In the genomic region with DNA sequence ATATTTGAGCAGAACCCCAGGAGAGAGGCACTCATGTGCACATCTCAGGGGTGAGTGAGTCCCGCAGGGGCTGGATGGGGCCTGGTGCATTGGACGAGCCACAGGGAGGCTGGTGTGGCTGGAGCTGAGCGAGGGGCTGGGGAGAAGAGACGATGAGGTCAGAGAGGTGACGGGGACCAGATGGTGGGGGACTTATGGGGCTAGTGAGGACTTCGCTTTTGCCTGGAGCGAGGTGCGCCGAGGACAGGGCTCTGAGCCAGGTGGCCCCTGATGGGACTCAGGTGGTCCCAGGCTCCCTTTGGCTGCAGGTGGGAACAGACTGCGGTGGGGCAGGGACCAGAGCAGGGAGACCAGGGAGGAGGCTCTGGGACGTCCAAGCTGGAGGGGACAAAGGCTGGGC, we compare ENCODE assay signal across 17 cellular contexts. TPM values are rescaled to one million over a fixed set of nuclear protein-coding genes. Genes with fewer than 3 reads are reported as not detected.
DNase-seq lines count a peak whose midpoint lies in the region; ATAC-seq, FAIRE-seq and TF ChIP-seq lines count a peak whose summit lies in the region.
"Had no signal": no experiment of that assay in that cellular context is flagged by ENCODE, and none has a peak within 500 bp of the region (broad histone marks: within the 10 kb centered on the region; RNA-seq: fewer than 3 reads in every experiment).

No MANE protein-coding gene starts in this region.

- H3K4me3 Mint-ChIP-seq in MCF 10A (ENCODE audit: unreplicated experiment) = no peak overlapping the region
- H3K4me3 Mint-ChIP-seq in neural progenitor cell = peak overlapping the region; percentile 16
- no peak overlapping the region for H3K4me3 Mint-ChIP-seq in activated T-helper 1 cell treated with anti-CD3 and anti-CD28 coated beads, Interleukin-12 subunit alpha, Interleukin-12 subunit beta, Interleukin-2, Interleukin-4 antibody, amounts not matched to agents 30 ng/mL and 10 ng/mL and 1 ng/mL, durations not matched to agents 14 hours and 24 hours and 36 hours
- H3K4me3 Mint-ChIP-seq: CD4-positive, alpha-beta T cell had no signal

- H3K23ac ChIP-seq in H1 (ENCODE audit: insufficient read length) = no peak overlapping the region

- CTCF ChIA-PET in MCF 10A (lab: Yijun Ruan, JAX) (interaction anchor here (0.7 to 3.4 kb wide), 5 partner anchors 10 to 44 kb away, joined by 3 to 16 read pairs (median 3); a partner anchor contains a TSS), H1 (lab: Charles Lee; ENCODE audit: partially characterized antibody) (interaction anchor here (0.6 to 1.0 kb wide), 4 partner anchors 25 to 91 kb away, joined by 3 read pairs; no protein-coding TSS in a partner anchor)

- FAIRE-seq in H1 (lab: Jason Lieb, UNC) = no peak
- FAIRE-seq: GM19239, HTR-8/SVneo had no signal

- BruUV-seq in MCF 10A (replicated peaks; lab: Mats Ljungman, UMichigan) = no TSS peak

- H3K9me3 Mint-ChIP-seq in MCF 10A (ENCODE audit: unreplicated experiment) (no peaks in the 10 kb centered on the region), neural progenitor cell (peaks cover 3% of the 10 kb centered on the region)
- H3K9me3 Mint-ChIP-seq in activated T-helper 1 cell treated with anti-CD3 and anti-CD28 coated beads, Interleukin-12 subunit alpha, Interleukin-12 subunit beta, Interleukin-2, Interleukin-4 antibody, amounts not matched to agents 30 ng/mL and 10 ng/mL and 1 ng/mL, durations not matched to agents 14 hours and 24 hours and 36 hours = peaks cover 6% of the 10 kb centered on the region
- H3K9me3 Mint-ChIP-seq: CD4-positive, alpha-beta T cell had no signal

- H3K27ac ChIP-seq in H1 (ENCODE audit: low read depth, low read length) (no peak overlapping the region), neural progenitor cell (no peak overlapping the region), tibial nerve (peak overlapping the region; percentile 74 to 99 (median 93))
- H3K27ac ChIP-seq: GM23248 had no signal

- no peak overlapping the region for H2BK5ac ChIP-seq in H1 (ENCODE audit: low read depth, low read length)

- H3K9me3 ChIP-seq in H1 (ENCODE audit: insufficient read depth in 2 of 2, low read depth in 1 of 2, low read length in 1 of 2) (no peaks in the 10 kb centered on the region), neural progenitor cell (ENCODE audit: low read depth) (no peaks in the 10 kb centered on the region), tibial nerve (no peaks in the 10 kb centered on the region)

- peaks cover 7% of the 10 kb centered on the region; the same call in 1 of the 2 replicates for H3K23me2 ChIP-seq in H1 (ENCODE audit: low read depth, low read length)

- H3K4me1 ChIP-seq in H1 (replicated peaks in 1 of 4; ENCODE audit: control insufficient read depth in 3 of 4, insufficient read depth in 4 of 4, low read length in 3 of 4) = peaks cover 0 to 8% (median 2%) of the 10 kb centered on the region in 4 experiments; a peak in 3 of 7 replicates
- H3K4me1 ChIP-seq in neural progenitor cell = peaks cover 4% of the 10 kb centered on the region
- H3K4me1 ChIP-seq in tibial nerve = peaks cover 0 to 69% (median 17%) of the 10 kb centered on the region in 4 donors

- H3K27ac Mint-ChIP-seq in MCF 10A (ENCODE audit: low read depth, unreplicated experiment) (peak overlapping the region; percentile 82), neural progenitor cell (no peak overlapping the region)
- no peak overlapping the region for H3K27ac Mint-ChIP-seq in activated T-helper 1 cell treated with anti-CD3 and anti-CD28 coated beads, Interleukin-12 subunit alpha, Interleukin-12 subunit beta, Interleukin-2, Interleukin-4 antibody, amounts not matched to agents 30 ng/mL and 10 ng/mL and 1 ng/mL, durations not matched to agents 14 hours and 24 hours and 36 hours
- H3K27ac Mint-ChIP-seq: CD4-positive, alpha-beta T cell had no signal

- ATAC-seq in HG03095 (IDR thresholded peaks at IDR 0.05; ENCODE audit: unreplicated experiment) = no peak

- no peak overlapping the region for H2AFZ ChIP-seq in H1 (ENCODE audit: low read length)
- no peak overlapping the region for H2AFZ ChIP-seq in neural progenitor cell (replicated peaks)
- H2AFZ ChIP-seq: GM23248 had no signal

- POLR2A ChIA-PET in MCF 10A (lab: Yijun Ruan, JAX) = interaction anchor here (0.7 to 7.1 kb wide), 5 partner anchors 11 to 66 kb away, joined by 3 to 40 read pairs (median 3); no protein-coding TSS in a partner anchor
- POLR2A ChIA-PET in H1 (lab: Charles Lee; ENCODE audit: partially characterized antibody) = no interaction called here

- H3K27me3 ChIP-seq in H1 (replicated peaks in 1 of 4; ENCODE audit: control insufficient read depth in 3 of 4, extremely low read depth in 1 of 4, insufficient read depth in 3 of 4, low read length in 3 of 4) (no peaks in the 10 kb centered on the region; a peak in 1 of 7 replicates), neural progenitor cell (no peaks in the 10 kb centered on the region), tibial nerve (no peaks in the 10 kb centered on the region)

- no peak for TF ChIP-seq EP300 in H1 (IDR thresholded peaks at IDR 0.05; ENCODE audit: borderline replicate concordance in 1 of 2, low read depth in 2 of 2, low read length in 2 of 2)
- TF ChIP-seq EP300 in tibial nerve (IDR thresholded peaks at IDR 0.05) = no peak

- H3K4me1 Mint-ChIP-seq in MCF 10A (ENCODE audit: insufficient read depth, unreplicated experiment) (peaks cover 21% of the 10 kb centered on the region), neural progenitor cell (peaks cover 8% of the 10 kb centered on the region)
- H3K4me1 Mint-ChIP-seq in activated T-helper 1 cell treated with anti-CD3 and anti-CD28 coated beads, Interleukin-12 subunit alpha, Interleukin-12 subunit beta, Interleukin-2, Interleukin-4 antibody, amounts not matched to agents 30 ng/mL and 10 ng/mL and 1 ng/mL, durations not matched to agents 14 hours and 24 hours and 36 hours (ENCODE audit: low read depth) = peaks cover 14% of the 10 kb centered on the region

- no peak overlapping the region for H4K5ac ChIP-seq in H1 (ENCODE audit: insufficient read length, low read depth, low read length)

- intact Hi-C loops in MCF 10A (cut with micrococcal nuclease) = no loop called here
- intact Hi-C loops in activated T-helper 1 cell treated with anti-CD3 and anti-CD28 coated beads, Interleukin-12 subunit alpha, Interleukin-12 subunit beta, Interleukin-2, Interleukin-4 antibody, amounts not matched to agents 30 ng/mL and 10 ng/mL and 1 ng/mL, durations not matched to agents 14 hours and 24 hours and 36 hours (cut with micrococcal nuclease) = no loop called here

- H4K8ac ChIP-seq in H1 (ENCODE audit: extremely low read depth, insufficient read depth, low read length) = no peak overlapping the region

- H3F3A ChIP-seq in neural progenitor cell (ENCODE audit: low read depth) = peaks cover 7% of the 10 kb centered on the region

- H3K36me3 Mint-ChIP-seq in MCF 10A (ENCODE audit: insufficient read depth, unreplicated experiment) = no peaks in the 10 kb centered on the region
- H3K36me3 Mint-ChIP-seq in neural progenitor cell = no peaks in the 10 kb centered on the region
- H3K36me3 Mint-ChIP-seq in activated T-helper 1 cell treated with anti-CD3 and anti-CD28 coated beads, Interleukin-12 subunit alpha, Interleukin-12 subunit beta, Interleukin-2, Interleukin-4 antibody, amounts not matched to agents 30 ng/mL and 10 ng/mL and 1 ng/mL, durations not matched to agents 14 hours and 24 hours and 36 hours (ENCODE audit: low read depth) = no peaks in the 10 kb centered on the region

- H3K14ac ChIP-seq in H1 (ENCODE audit: insufficient read length) = no peak overlapping the region

- no peak overlapping the region for H3K56ac ChIP-seq in H1 (replicated peaks; ENCODE audit: insufficient read length, low read depth, low read length)

- no peak overlapping the region for H2BK120ac ChIP-seq in H1 (replicated peaks; ENCODE audit: low read depth, low read length)

- H2BK15ac ChIP-seq in H1 (ENCODE audit: low read length) = no peak overlapping the region

- no peaks in the 10 kb centered on the region for H3K36me3 ChIP-seq in H1 (ENCODE audit: control insufficient read depth in 2 of 4, insufficient read depth in 4 of 4, low read length in 3 of 4)
- no peaks in the 10 kb centered on the region for H3K36me3 ChIP-seq in neural progenitor cell
- no peaks in the 10 kb centered on the region for H3K36me3 ChIP-seq in tibial nerve

- no peak overlapping the region for H2BK20ac ChIP-seq in H1 (ENCODE audit: low read length)

- H3K4me2 ChIP-seq in H1 (ENCODE audit: insufficient read depth in 1 of 2, low read depth in 2 of 2, low read length in 2 of 2) (no peak overlapping the region), neural progenitor cell (no peak overlapping the region)

- no peaks in the 10 kb centered on the region for H3K79me1 ChIP-seq in H1 (ENCODE audit: low read depth, low read length)

- DNase-seq in MCF 10A (ENCODE audit: unreplicated experiment) (no peak), H1 (ENCODE audit: low read depth in 1 of 2, low spot score in 2 of 2) (no peak), neural progenitor cell (ENCODE audit: low spot score) (no peak), tibial nerve (ENCODE audit: low spot score in 2 of 2) (no peak), NCI-H146 treated with DMSO at 0.1 percent for 48 hours (lab: John Stamatoyannopoulos, UW; ENCODE audit: unreplicated experiment) (no peak)
- DNase-seq in activated T-helper 1 cell treated with anti-CD3 and anti-CD28 coated beads, Interleukin-12 subunit alpha, Interleukin-12 subunit beta, Interleukin-2, Interleukin-4 antibody, amounts not matched to agents 30 ng/mL and 10 ng/mL and 1 ng/mL, durations not matched to agents 14 hours and 24 hours and 36 hours (ENCODE audit: low spot score) = no peak
- DNase-seq: ACHN; CD4-positive, alpha-beta T cell; DND-41; GDM1; GM23248; NCI-H146; NCI-H2107; NCI-H69 had no signal

- H3K27me3 Mint-ChIP-seq in MCF 10A (ENCODE audit: insufficient read depth, unreplicated experiment) (no peaks in the 10 kb centered on the region), neural progenitor cell (ENCODE audit: insufficient read depth, low read depth) (peaks cover 5% of the 10 kb centered on the region)
- peaks cover 3% of the 10 kb centered on the region for H3K27me3 Mint-ChIP-seq in activated T-helper 1 cell treated with anti-CD3 and anti-CD28 coated beads, Interleukin-12 subunit alpha, Interleukin-12 subunit beta, Interleukin-2, Interleukin-4 antibody, amounts not matched to agents 30 ng/mL and 10 ng/mL and 1 ng/mL, durations not matched to agents 14 hours and 24 hours and 36 hours (ENCODE audit: insufficient read depth)
- H3K27me3 Mint-ChIP-seq: CD4-positive, alpha-beta T cell had no signal

- no peak overlapping the region for H2BK12ac ChIP-seq in H1 (ENCODE audit: low read depth, low read length)

- 83% methylated on average over 11 of the region's 11 CpGs; no CpG with 5 or more reads in 1 of the 2 experiments for WGBS in H1 (ENCODE audit: extremely low coverage in 1 of 2, insufficient coverage in 1 of 2, insufficient read length in 1 of 2, insufficient replicate concordance in 2 of 2, low coverage in 1 of 2, low lambda C conversion rate in 2 of 2, missing lambda C conversion rate in 1 of 2), 2 experiments
- 72 to 74% methylated on average over 11 of the region's 11 CpGs for WGBS in tibial nerve, 2 donors

- H3K4me3 ChIP-seq in H1 (ENCODE audit: extremely low read depth in 1 of 4, insufficient read depth in 2 of 4, low read depth in 3 of 4, low read length in 4 of 4) (no peak overlapping the region), neural progenitor cell (no peak overlapping the region), tibial nerve (no peak overlapping the region)
- H3K4me3 ChIP-seq: GM23248 had no signal

- H2AK5ac ChIP-seq in H1 (ENCODE audit: low read depth, low read length) = no peak overlapping the region

- TF ChIP-seq POLR2A in H1 (IDR thresholded peaks at IDR 0.05; ENCODE audit: control extremely low read depth in 1 of 2, low read depth in 2 of 2, low read length in 2 of 2) (no peak), tibial nerve (IDR thresholded peaks at IDR 0.05) (no peak)

- no peaks in the 10 kb centered on the region for H3K79me2 ChIP-seq in H1 (ENCODE audit: control insufficient read depth in 1 of 2, insufficient read depth in 2 of 2, low read length in 2 of 2)
- no peaks in the 10 kb centered on the region for H3K79me2 ChIP-seq in neural progenitor cell (ENCODE audit: low read depth)

- H3K9ac ChIP-seq in H1 (replicated peaks in 1 of 4; ENCODE audit: extremely low read depth in 1 of 4, low read depth in 3 of 4, low read length in 3 of 4) (no peak overlapping the region), neural progenitor cell (no peak overlapping the region)
- H3K9ac ChIP-seq: GM23248 had no signal

- peak overlapping the region; percentile 54 for H4K91ac ChIP-seq in H1 (replicated peaks; ENCODE audit: insufficient read length, low read length)

- H3K18ac ChIP-seq in H1 (ENCODE audit: extremely low read depth, low read length) = no peak overlapping the region; the same call in 1 of the 2 replicates

- H3K4ac ChIP-seq in H1 (replicated peaks; ENCODE audit: insufficient read length, low read depth, low read length) = peak overlapping the region; percentile 91

- no peak for TF ChIP-seq RAD21 in H1 (IDR thresholded peaks at IDR 0.05 in 1 of 2, conservative IDR thresholded peaks at IDR 0.05 in 1 of 2; ENCODE audit: low read depth in 2 of 2, low read length in 2 of 2)

- peaks cover 0 to 7% of the 10 kb centered on the region in 2 experiments for H4K20me1 ChIP-seq in H1 (replicated peaks in 1 of 2; ENCODE audit: control insufficient read depth in 1 of 2, insufficient read depth in 2 of 2, low read length in 2 of 2)
- H4K20me1 ChIP-seq in neural progenitor cell (ENCODE audit: low read depth) = no peaks in the 10 kb centered on the region

- TF ChIP-seq CTCF in MCF 10A (IDR thresholded peaks at IDR 0.05; ENCODE audit: unreplicated experiment) (no peak), H1 (IDR thresholded peaks at IDR 0.05; ENCODE audit: control extremely low read depth in 1 of 3, insufficient read depth in 1 of 3, low read depth in 1 of 3, low read length in 3 of 3) (no peak), neural progenitor cell (IDR thresholded peaks at IDR 0.05) (no peak), tibial nerve (IDR thresholded peaks at IDR 0.05) (no peak)

RNA-seq across cellular contexts. Expression of a gene that starts 6.9 kb away (rescaled TPM):
- 4.3 and 6.9 TPM in 2 replicates for total RNA-seq in MCF 10A (2022)
- total RNA-seq in H1 (2021; fragmentation: NEBNext Ultra II Directional; extraction: Animal tissue kit (Norgen Biotek cat#: 25700)) = 0.86 TPM in 1 of 2 replicates, not detected in the other
- 0.09 and 0.33 TPM in 2 replicates for polyA plus RNA-seq in H1 (2011; rRNA removed)
- polyA plus RNA-seq in H1 (2011; cell fraction: cytosol; rRNA removed) = 0.22 TPM
- 0.66 TPM for polyA plus RNA-seq in H1 (2011; cell fraction: nucleus; rRNA removed)
- 0.41 to 0.76 TPM (median 0.57 TPM) in 3 of 4 replicates, not detected in the other for polyA plus RNA-seq in H1 (2012, experiment 1 of 2)
- not detected for polyA plus RNA-seq in H1 (2012, experiment 2 of 2)
- 0.10 TPM for polyA plus RNA-seq in H1 (2013, experiment 1 of 2)
- 0.37 TPM for polyA plus RNA-seq in H1 (2013, experiment 2 of 2)
- 1.5 TPM in 1 of 2 replicates, not detected in the other for polyA minus RNA-seq in H1 (2011; rRNA and poly(A)+ RNA removed)
- polyA minus RNA-seq in H1 (2011; cell fraction: cytosol; rRNA and poly(A)+ RNA removed) = not detected
- polyA minus RNA-seq in H1 (2011; cell fraction: nucleus; rRNA and poly(A)+ RNA removed) = not detected
- total RNA-seq in neural progenitor cell (ENCODE audit: low replicate concordance) = not detected in 2 replicates
- total RNA-seq in tibial nerve = 10 to 100 TPM; 10.8 to 33.9 (median 16.6) TPM
- total RNA-seq in activated T-helper 1 cell treated with anti-CD3 and anti-CD28 coated beads, Interleukin-12 subunit alpha, Interleukin-12 subunit beta, Interleukin-2, Interleukin-4 antibody, amounts not matched to agents 30 ng/mL and 10 ng/mL and 1 ng/mL, durations not matched to agents 14 hours and 24 hours and 36 hours = not detected in 2 replicates
- total RNA-seq: CD4-positive, alpha-beta T cell; GM23248 had no signal
- polyA plus RNA-seq: GM23248 had no signal

RNA-seq across cellular contexts. Expression of a gene that starts 26.1 kb away (rescaled TPM):
- 0.91 TPM in 1 of 2 replicates, not detected in the other for total RNA-seq in MCF 10A (2022)
- 2.0 and 2.9 TPM in 2 replicates for total RNA-seq in H1 (2021; fragmentation: NEBNext Ultra II Directional; extraction: Animal tissue kit (Norgen Biotek cat#: 25700))
- polyA plus RNA-seq in H1 (2011; rRNA removed) = 8.2 and 9.4 TPM in 2 replicates
- 9.4 TPM for polyA plus RNA-seq in H1 (2011; cell fraction: cytosol; rRNA removed)
- 32.9 TPM for polyA plus RNA-seq in H1 (2011; cell fraction: nucleus; rRNA removed)
- polyA plus RNA-seq in H1 (2012, experiment 1 of 2) = 5.6 to 9.8 TPM (median 8.1 TPM) in 4 replicates
- polyA plus RNA-seq in H1 (2012, experiment 2 of 2) = 2.6 TPM
- 2.1 TPM for polyA plus RNA-seq in H1 (2013, experiment 1 of 2)
- polyA plus RNA-seq in H1 (2013, experiment 2 of 2) = 2.1 TPM
- polyA minus RNA-seq in H1 (2011; rRNA and poly(A)+ RNA removed) = 0.88 and 2.1 TPM in 2 replicates
- 0.66 TPM for polyA minus RNA-seq in H1 (2011; cell fraction: cytosol; rRNA and poly(A)+ RNA removed)
- 4.2 TPM for polyA minus RNA-seq in H1 (2011; cell fraction: nucleus; rRNA and poly(A)+ RNA removed)
- total RNA-seq in neural progenitor cell (ENCODE audit: low replicate concordance) = 0.81 TPM in 1 of 2 replicates, not detected in the other
- total RNA-seq in tibial nerve = 100 to 1,000 TPM; 207 to 323 (median 302) TPM
- not detected in 2 replicates for total RNA-seq in activated T-helper 1 cell treated with anti-CD3 and anti-CD28 coated beads, Interleukin-12 subunit alpha, Interleukin-12 subunit beta, Interleukin-2, Interleukin-4 antibody, amounts not matched to agents 30 ng/mL and 10 ng/mL and 1 ng/mL, durations not matched to agents 14 hours and 24 hours and 36 hours

RNA-seq across cellular contexts. Expression of a gene that starts 29.9 kb away (rescaled TPM):
- total RNA-seq in MCF 10A (2022) (not detected in 2 replicates), neural progenitor cell (ENCODE audit: low replicate concordance) (0.46 TPM in 1 of 2 replicates, not detected in the other), tibial nerve (100 to 1,000 TPM in 1 of 4 donors, 10 to 100 TPM in 3; 72.9 to 193 (median 84.9) TPM)
- total RNA-seq in H1 (2021; fragmentation: NEBNext Ultra II Directional; extraction: Animal tissue kit (Norgen Biotek cat#: 25700)) = 8.1 and 10.3 TPM in 2 replicates
- 1.6 and 3.3 TPM in 2 replicates for polyA plus RNA-seq in H1 (2011; rRNA removed)
- polyA plus RNA-seq in H1 (2011; cell fraction: cytosol; rRNA removed) = 2.7 TPM
- polyA plus RNA-seq in H1 (2011; cell fraction: nucleus; rRNA removed) = 6.7 TPM
- polyA plus RNA-seq in H1 (2012, experiment 1 of 2) = 7.4 to 19.9 TPM (median 15.6 TPM) in 4 replicates
- polyA plus RNA-seq in H1 (2012, experiment 2 of 2) = 4.1 TPM
- polyA plus RNA-seq in H1 (2013, experiment 1 of 2) = 10.4 TPM
- 10.3 TPM for polyA plus RNA-seq in H1 (2013, experiment 2 of 2)
- polyA minus RNA-seq in H1 (2011; rRNA and poly(A)+ RNA removed) = 0.49 and 0.69 TPM in 2 replicates
- polyA minus RNA-seq in H1 (2011; cell fraction: cytosol; rRNA and poly(A)+ RNA removed) = 2.1 TPM
- 4.1 TPM for polyA minus RNA-seq in H1 (2011; cell fraction: nucleus; rRNA and poly(A)+ RNA removed)
- total RNA-seq in activated T-helper 1 cell treated with anti-CD3 and anti-CD28 coated beads, Interleukin-12 subunit alpha, Interleukin-12 subunit beta, Interleukin-2, Interleukin-4 antibody, amounts not matched to agents 30 ng/mL and 10 ng/mL and 1 ng/mL, durations not matched to agents 14 hours and 24 hours and 36 hours = not detected in 2 replicates

RNA-seq across cellular contexts. Expression of a gene that starts 34.3 kb away (rescaled TPM):
- not detected in 2 replicates for total RNA-seq in MCF 10A (2022)
- total RNA-seq in H1 (2021; fragmentation: NEBNext Ultra II Directional; extraction: Animal tissue kit (Norgen Biotek cat#: 25700)) = 14.3 and 15.4 TPM in 2 replicates
- 12.1 and 17.5 TPM in 2 replicates for polyA plus RNA-seq in H1 (2011; rRNA removed)
- 9.0 TPM for polyA plus RNA-seq in H1 (2011; cell fraction: cytosol; rRNA removed)
- 18.6 TPM for polyA plus RNA-seq in H1 (2011; cell fraction: nucleus; rRNA removed)
- 20.2 to 24.4 TPM (median 21.9 TPM) in 4 replicates for polyA plus RNA-seq in H1 (2012, experiment 1 of 2)
- 20.8 TPM for polyA plus RNA-seq in H1 (2012, experiment 2 of 2)
- polyA plus RNA-seq in H1 (2013, experiment 1 of 2) = 22.7 TPM
- 23.8 TPM for polyA plus RNA-seq in H1 (2013, experiment 2 of 2)
- polyA minus RNA-seq in H1 (2011; rRNA and poly(A)+ RNA removed) = 2.2 and 3.6 TPM in 2 replicates
- polyA minus RNA-seq in H1 (2011; cell fraction: cytosol; rRNA and poly(A)+ RNA removed) = 1.5 TPM
- 3.2 TPM for polyA minus RNA-seq in H1 (2011; cell fraction: nucleus; rRNA and poly(A)+ RNA removed)
- total RNA-seq in neural progenitor cell (ENCODE audit: low replicate concordance) = 0.13 and 0.56 TPM in 2 replicates
- total RNA-seq in tibial nerve = 1 to 10 TPM in 3 of 4 donors, not detected in 1; 2.5 to 5.9 (median 5.7) TPM
- total RNA-seq in activated T-helper 1 cell treated with anti-CD3 and anti-CD28 coated beads, Interleukin-12 subunit alpha, Interleukin-12 subunit beta, Interleukin-2, Interleukin-4 antibody, amounts not matched to agents 30 ng/mL and 10 ng/mL and 1 ng/mL, durations not matched to agents 14 hours and 24 hours and 36 hours = 0.39 TPM in 1 of 2 replicates, not detected in the other
- total RNA-seq: GM23248 had no signal
- polyA plus RNA-seq: GM23248 had no signal

RNA-seq across cellular contexts. Expression of a gene that starts 45.8 kb away (rescaled TPM):
- total RNA-seq in MCF 10A (2022) (150 and 159 TPM in 2 replicates), neural progenitor cell (ENCODE audit: low replicate concordance) (7.8 and 11.6 TPM in 2 replicates), tibial nerve (10 to 100 TPM; 19.9 to 53.4 (median 37.5) TPM)
- total RNA-seq in H1 (2021; fragmentation: NEBNext Ultra II Directional; extraction: Animal tissue kit (Norgen Biotek cat#: 25700)) = 99.0 and 104 TPM in 2 replicates
- 167 and 191 TPM in 2 replicates for polyA plus RNA-seq in H1 (2011; rRNA removed)
- 117 TPM for polyA plus RNA-seq in H1 (2011; cell fraction: cytosol; rRNA removed)
- 131 TPM for polyA plus RNA-seq in H1 (2011; cell fraction: nucleus; rRNA removed)
- polyA plus RNA-seq in H1 (2012, experiment 1 of 2) = 113 to 185 TPM (median 177 TPM) in 4 replicates
- 175 TPM for polyA plus RNA-seq in H1 (2012, experiment 2 of 2)
- 277 TPM for polyA plus RNA-seq in H1 (2013, experiment 1 of 2)
- 347 TPM for polyA plus RNA-seq in H1 (2013, experiment 2 of 2)
- 89.3 and 107 TPM in 2 replicates for polyA minus RNA-seq in H1 (2011; rRNA and poly(A)+ RNA removed)
- 89.5 TPM for polyA minus RNA-seq in H1 (2011; cell fraction: cytosol; rRNA and poly(A)+ RNA removed)
- 51.4 TPM for polyA minus RNA-seq in H1 (2011; cell fraction: nucleus; rRNA and poly(A)+ RNA removed)
- 299 and 309 TPM in 2 replicates for total RNA-seq in activated T-helper 1 cell treated with anti-CD3 and anti-CD28 coated beads, Interleukin-12 subunit alpha, Interleukin-12 subunit beta, Interleukin-2, Interleukin-4 antibody, amounts not matched to agents 30 ng/mL and 10 ng/mL and 1 ng/mL, durations not matched to agents 14 hours and 24 hours and 36 hours

Comparison
In these comparisons a context has a peak if more than half of its experiments do, and no peak if none do; other contexts are left out.
1. H3K27ac ChIP-seq: peak in tibial nerve (4 of 4); none in H1 (single experiment) and neural progenitor cell (single experiment).
2. RNA of a gene that starts 26.1 kb away (total RNA-seq): 207 to 323 TPM in tibial nerve; 2.0 to 2.9 TPM in H1, not detected in activated T-helper 1 cell treated with anti-CD3 and anti-CD28 coated beads, Interleukin-12 subunit alpha, Interleukin-12 subunit beta, Interleukin-2, Interleukin-4 antibody, amounts not matched to agents 30 ng/mL and 10 ng/mL and 1 ng/mL, durations not matched to agents 14 hours and 24 hours and 36 hours, 0.91 TPM in MCF 10A and 0.81 TPM in neural progenitor cell; every median in the first group is over 10 times any median in the second.